1 cellular context compared by ENCODE assay signal in genomic region chr22:49269928-49270327, GRCh38.
A peak's percentile ranks its signal among the peaks of the same experiment; 100 is the strongest.
TF ChIP-seq lines count a peak whose summit lies in the region.

No MANE protein-coding gene starts in this region.

TF ChIP-seq in H1, 55 proteins besides CTCF, POLR2A, EP300 and RAD21:
- TF ChIP-seq, protein P1, sequence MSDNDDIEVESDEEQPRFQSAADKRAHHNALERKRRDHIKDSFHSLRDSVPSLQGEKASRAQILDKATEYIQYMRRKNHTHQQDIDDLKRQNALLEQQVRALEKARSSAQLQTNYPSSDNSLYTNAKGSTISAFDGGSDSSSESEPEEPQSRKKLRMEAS (IDR thresholded peaks at IDR 0.05), result peak; percentile 41; the same call in 1 of the 2 replicates
- TF ChIP-seq CTBP2 (IDR thresholded peaks at IDR 0.05; ENCODE audit: borderline replicate concordance, insufficient read depth, insufficient read length, low read length), result no peak
